In the genomic region with DNA sequence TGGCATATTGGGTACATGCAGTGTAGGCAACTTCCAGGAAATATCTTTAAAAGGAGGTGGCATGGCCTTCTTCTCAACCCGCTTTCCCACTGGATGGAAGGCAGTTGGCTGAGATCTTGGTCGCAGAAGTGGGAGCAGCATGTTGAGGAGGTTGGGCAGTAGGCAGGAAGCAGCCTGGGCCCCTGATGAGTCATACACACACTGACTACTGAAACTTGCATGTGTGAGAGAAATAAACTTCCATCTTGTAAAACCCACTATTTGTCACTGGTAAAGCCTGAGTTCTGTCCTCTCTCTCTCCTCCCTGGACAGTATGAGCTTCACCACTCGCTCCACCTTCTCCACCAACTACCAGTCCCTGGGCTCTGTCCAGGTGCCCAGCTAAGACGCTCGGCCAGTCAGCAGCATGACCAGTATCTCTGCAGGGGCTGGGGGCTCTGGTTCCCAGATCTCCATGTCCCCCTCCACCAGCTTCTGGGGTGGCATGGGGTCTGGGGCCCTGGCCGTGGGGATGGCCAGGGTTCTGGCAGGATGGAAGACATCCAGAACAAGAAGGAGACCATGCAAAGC, we compare ENCODE assay signal across 8 cellular contexts.
A peak's percentile ranks its signal among the peaks of the same experiment; 100 is the strongest.
DNase-seq lines count a peak whose midpoint lies in the region; ATAC-seq and TF ChIP-seq lines count a peak whose summit lies in the region.

No MANE protein-coding gene starts in this region.

- intact Hi-C loops in spleen (cut with DNase I; ENCODE audit: low total_unique reads), result no loop called here

- H3K4me3 ChIP-seq in spleen (no peak overlapping the region), WERI-Rb-1 (ENCODE audit: low read depth, low read length) (no peak overlapping the region)

- 73 to 88% (median 77%) methylated on average over 6 of the region's 6 CpGs for whole genome bisulfite sequencing in spleen, 5 donors

- ATAC-seq in GM19463 (IDR thresholded peaks at IDR 0.05; ENCODE audit: unreplicated experiment) (peak; percentile 97), HG03280 (IDR thresholded peaks at IDR 0.05; ENCODE audit: unreplicated experiment) (peak; percentile 97), omental fat pad (ENCODE audit: low FRiP score) (no peak)

- DNase-seq in EH (ENCODE audit: low read depth), result peak; percentile 85
- DNase-seq in astrocyte of the hippocampus (ENCODE audit: low read depth, low spot score), result peak; percentile 48
- DNase-seq in spleen, result no peak
- DNase-seq in GOT3 (lab: John Stamatoyannopoulos, UW), result no peak
- no peak for DNase-seq in WERI-Rb-1
- DNase-seq in omental fat pad (ENCODE audit: low spot score), result no peak

- no peak for TF ChIP-seq POLR2A in spleen (IDR thresholded peaks at IDR 0.05)

- H3K27me3 ChIP-seq in spleen (replicated peaks in 1 of 7) (no peaks in the 10 kb centered on the region), WERI-Rb-1 (ENCODE audit: insufficient read depth, low read depth, severe bottlenecking) (peaks cover 40% of the 10 kb centered on the region)

- peaks cover 0 to 28% (median 19%) of the 10 kb centered on the region in 8 donors for H3K9me3 ChIP-seq in spleen
- H3K9me3 ChIP-seq in WERI-Rb-1 (ENCODE audit: severe bottlenecking), result peaks cover 19% of the 10 kb centered on the region

- no peaks in the 10 kb centered on the region for H3K4me1 ChIP-seq in spleen

- H3K27ac ChIP-seq in spleen, result no peak overlapping the region
- no peak overlapping the region for H3K27ac ChIP-seq in WERI-Rb-1

- H3K36me3 ChIP-seq in spleen (no peaks in the 10 kb centered on the region), WERI-Rb-1 (no peaks in the 10 kb centered on the region)

- no peak for TF ChIP-seq CTCF in spleen (IDR thresholded peaks at IDR 0.05 in 8 of 11, conservative IDR thresholded peaks at IDR 0.05 in 3 of 11)
- TF ChIP-seq CTCF in WERI-Rb-1 (IDR thresholded peaks at IDR 0.05; ENCODE audit: low read depth, low read length), result no peak
- TF ChIP-seq CTCF in omental fat pad (IDR thresholded peaks at IDR 0.05), result no peak

Comparison
In these comparisons a context has a peak if more than half of its experiments do, and no peak if none do; other contexts are left out.
1. DNase-seq: peak in EH (single experiment) and astrocyte of the hippocampus (single experiment); none in spleen (single experiment), GOT3 (single experiment), WERI-Rb-1 (single experiment) and omental fat pad (single experiment).